ENCODE assay signal across 1 cellular context in genomic region chr22:19172213-19173046, GRCh38.
TF ChIP-seq lines count a peak whose summit lies in the region.

No MANE protein-coding gene starts in this region.

TF ChIP-seq in GM12878, 131 proteins besides CTCF, POLR2A, EP300 and RAD21:
- 0 out of 2 replicates have a peak, but pooled peaks have one; percentile 15 for TF ChIP-seq POLR2AphosphoS2 (IDR thresholded peaks at IDR 0.05; ENCODE audit: low read depth, low read length)
- TF ChIP-seq NBN (IDR thresholded peaks at IDR 0.05), result no peak
TF ChIP-seq in GM12878: peak in this region for 1.
